In genomic region chr5:36153727-36154126, GRCh38 we compare ENCODE assay signal across 1 cellular context.
TF ChIP-seq lines count a peak whose summit lies in the region.

No MANE protein-coding gene starts in this region.

TF ChIP-seq in HepG2, 621 proteins besides CTCF, POLR2A, EP300 and RAD21 (continued from another document):
- TF ChIP-seq ZNF362 (CRISPR knock-in tag; IDR thresholded peaks at IDR 0.05; ENCODE audit: borderline replicate concordance) = no peak
- no peak for TF ChIP-seq ZXDC (CRISPR knock-in tag; IDR thresholded peaks at IDR 0.05)
- peak; percentile 31; the same call in 1 of the 2 replicates for TF ChIP-seq ETV5 (CRISPR knock-in tag; IDR thresholded peaks at IDR 0.05; ENCODE audit: borderline replicate concordance)
- TF ChIP-seq TARDBP (CRISPR knock-in tag; IDR thresholded peaks at IDR 0.05) = peak; percentile 82
